In genomic region chr12:122423258-122424165, GRCh38 we compare ENCODE assay signal across 8 cellular contexts. TPM values are rescaled to one million over a fixed set of nuclear protein-coding genes. Genes with fewer than 3 reads are reported as not detected.
DNase-seq lines count a peak whose midpoint lies in the region; ATAC-seq and TF ChIP-seq lines count a peak whose summit lies in the region.

No MANE protein-coding gene starts in this region.

- peaks cover 39% of the 10 kb centered on the region for H3K4me1 ChIP-seq in left ventricle myocardium inferior

- TF ChIP-seq POLR2A in NB4 (IDR thresholded peaks at IDR 0.05; ENCODE audit: extremely low read depth, insufficient read length) = no peak

- H3K27ac ChIP-seq in left ventricle myocardium inferior (replicated peaks) = peak overlapping the region; percentile 99

- H3K9me3 Mint-ChIP-seq in activated T-helper 17 cell treated with anti-CD3 and anti-CD28 coated beads, Interleukin-2, amount 50 U/mL, for 72 hours = no peaks in the 10 kb centered on the region
- no peaks in the 10 kb centered on the region for H3K9me3 Mint-ChIP-seq in progenitor cell of endocrine pancreas (ENCODE audit: low read depth)

- peak overlapping the region; percentile 86 for H3K4me3 Mint-ChIP-seq in activated T-helper 17 cell treated with anti-CD3 and anti-CD28 coated beads, Interleukin-2, amount 50 U/mL, for 72 hours
- H3K4me3 Mint-ChIP-seq in progenitor cell of endocrine pancreas (ENCODE audit: low read depth) = peak overlapping the region; percentile 84

- in situ Hi-C loops in GM13977 (cut with MboI; ENCODE audit: low pct_unique_long_range_greater_than_20kb, low sequenced_read_pairs, unreplicated experiment) = no loop called here

- peak overlapping the region; percentile 83 for H3K27ac Mint-ChIP-seq in activated T-helper 17 cell treated with anti-CD3 and anti-CD28 coated beads, Interleukin-2, amount 50 U/mL, for 72 hours
- H3K27ac Mint-ChIP-seq in progenitor cell of endocrine pancreas = peak overlapping the region; percentile 99

- H3K4me3 ChIP-seq in NB4 (ENCODE audit: low read depth, low read length) (peak overlapping the region; percentile 49), left ventricle myocardium inferior (peak overlapping the region; percentile 85)

- DNase-seq in NCI-H1694 treated with DMSO at 0.1 percent for 48 hours (lab: John Stamatoyannopoulos, UW) (peak; percentile 15), NCI-H1694 (lab: John Stamatoyannopoulos, UW) (no peak), NB4 (ENCODE audit: low read depth) (peak; percentile 63), left ventricle myocardium inferior (no peak), progenitor cell of endocrine pancreas (ENCODE audit: low spot score, unreplicated experiment) (no peak), GM13977 (ENCODE audit: low spot score) (no peak)

- H3K36me3 Mint-ChIP-seq in activated T-helper 17 cell treated with anti-CD3 and anti-CD28 coated beads, Interleukin-2, amount 50 U/mL, for 72 hours (ENCODE audit: low read depth) = no peaks in the 10 kb centered on the region
- no peaks in the 10 kb centered on the region for H3K36me3 Mint-ChIP-seq in progenitor cell of endocrine pancreas (ENCODE audit: insufficient read depth)

- no peaks in the 10 kb centered on the region for H3K9me3 ChIP-seq in left ventricle myocardium inferior (replicated peaks)

- H3K4me1 Mint-ChIP-seq in activated T-helper 17 cell treated with anti-CD3 and anti-CD28 coated beads, Interleukin-2, amount 50 U/mL, for 72 hours = peaks cover 16% of the 10 kb centered on the region
- peaks cover 30% of the 10 kb centered on the region for H3K4me1 Mint-ChIP-seq in progenitor cell of endocrine pancreas (ENCODE audit: low read depth)

- no peak for TF ChIP-seq CTCF in NB4 (IDR thresholded peaks at IDR 0.05; ENCODE audit: low read depth, low read length)
- no peak for TF ChIP-seq CTCF in left ventricle myocardium inferior (IDR thresholded peaks at IDR 0.05; ENCODE audit: borderline replicate concordance)
- TF ChIP-seq CTCF in progenitor cell of endocrine pancreas (IDR thresholded peaks at IDR 0.05; ENCODE audit: unreplicated experiment) = no peak
- no peak for TF ChIP-seq CTCF in GM13977 (IDR thresholded peaks at IDR 0.05; ENCODE audit: extremely low read depth, insufficient read depth, missing control alignments)

- no peaks in the 10 kb centered on the region for H3K27me3 Mint-ChIP-seq in activated T-helper 17 cell treated with anti-CD3 and anti-CD28 coated beads, Interleukin-2, amount 50 U/mL, for 72 hours
- H3K27me3 Mint-ChIP-seq in progenitor cell of endocrine pancreas = no peaks in the 10 kb centered on the region

- intact Hi-C loops in left ventricle myocardium inferior (cut with micrococcal nuclease) = no loop called here

- H3K27me3 ChIP-seq in left ventricle myocardium inferior (ENCODE audit: low read depth) = no peaks in the 10 kb centered on the region

- H3K36me3 ChIP-seq in left ventricle myocardium inferior = no peaks in the 10 kb centered on the region

- ATAC-seq in activated T-helper 17 cell treated with anti-CD3 and anti-CD28 coated beads, Interleukin-2, amount 50 U/mL, for 72 hours (replicated peaks) = no peak
- ATAC-seq in HG03520 (IDR thresholded peaks at IDR 0.05; ENCODE audit: unreplicated experiment) = no peak

RNA-seq across cellular contexts. Expression of gene CLIP1, which starts 1.0 kb away (rescaled TPM):
- total RNA-seq in activated T-helper 17 cell treated with anti-CD3 and anti-CD28 coated beads, Interleukin-2, amount 50 U/mL, for 72 hours = 10 to 100 TPM; 61.0 to 86.1 TPM
- total RNA-seq in left ventricle myocardium inferior (102 TPM), progenitor cell of endocrine pancreas (78.6 and 81.8 TPM in 2 replicates)

Comparison
In these comparisons a context has a peak if more than half of its experiments do, and no peak if none do; other contexts are left out.
1. DNase-seq: peak in NCI-H1694 treated with DMSO at 0.1 percent for 48 hours (single experiment) and NB4 (single experiment); none in NCI-H1694 (single experiment), left ventricle myocardium inferior (single experiment), progenitor cell of endocrine pancreas (single experiment) and GM13977 (single experiment).